In genomic region chr6:90610671-90611542, GRCh38 we compare ENCODE assay signal across 8 cellular contexts. TPM values are rescaled to one million over a fixed set of nuclear protein-coding genes. Genes with fewer than 3 reads are reported as not detected.
DNase-seq lines count a peak whose midpoint lies in the region; ATAC-seq and TF ChIP-seq lines count a peak whose summit lies in the region.

No MANE protein-coding gene starts in this region.

- no peak overlapping the region for H3K27ac Mint-ChIP-seq in activated naive CD4-positive, alpha-beta T cell treated with anti-CD3 and anti-CD28 coated beads, Interleukin-2, amount 10 ng/mL, durations not matched to agents 7 days and 5 days

- H3K9me3 ChIP-seq in A673 (ENCODE audit: low read depth, low read length, poor library complexity, severe bottlenecking) (no peaks in the 10 kb centered on the region), NT2/D1 (ENCODE audit: insufficient read depth, low read length) (no peaks in the 10 kb centered on the region)

- DNase-seq in A673 (ENCODE audit: low spot score) = peak; percentile 56
- peak; percentile 74 for DNase-seq in GM13977 (ENCODE audit: low spot score)
- no peak for DNase-seq in NT2/D1 (ENCODE audit: low read depth, low spot score)
- DNase-seq in activated naive CD4-positive, alpha-beta T cell treated with anti-CD3 and anti-CD28 coated beads, Interleukin-2, amount 10 ng/mL, durations not matched to agents 7 days and 5 days = peak; percentile 40
- peak; percentile 8 to 68 (median 44) for DNase-seq in head of caudate nucleus
- no peak for DNase-seq in omental fat pad (ENCODE audit: low spot score)
- DNase-seq in NCI-H187 (lab: John Stamatoyannopoulos, UW) = no peak

- TF ChIP-seq CTCF in A673 (conservative IDR thresholded peaks at IDR 0.05; ENCODE audit: low read depth, low read length) (no peak), GM13977 (IDR thresholded peaks at IDR 0.05; ENCODE audit: extremely low read depth, insufficient read depth, missing control alignments) (no peak), omental fat pad (IDR thresholded peaks at IDR 0.05) (no peak)

- H3K9me3 Mint-ChIP-seq in activated naive CD4-positive, alpha-beta T cell treated with anti-CD3 and anti-CD28 coated beads, Interleukin-2, amount 10 ng/mL, durations not matched to agents 7 days and 5 days = no peaks in the 10 kb centered on the region

- no peaks in the 10 kb centered on the region for H3K36me3 ChIP-seq in A673 (ENCODE audit: insufficient read depth, low read length, poor library complexity, severe bottlenecking)
- no peaks in the 10 kb centered on the region for H3K36me3 ChIP-seq in NT2/D1 (ENCODE audit: insufficient read depth, insufficient read length, low read length)

- H3K27me3 Mint-ChIP-seq in activated naive CD4-positive, alpha-beta T cell treated with anti-CD3 and anti-CD28 coated beads, Interleukin-2, amount 10 ng/mL, durations not matched to agents 7 days and 5 days = peaks cover 70% of the 10 kb centered on the region

- no peak overlapping the region for H3K27ac ChIP-seq in A673 (ENCODE audit: low read depth, low read length, poor library complexity, severe bottlenecking)

- CTCF ChIA-PET in A673 (lab: Charles Lee) = interaction anchor here (0.5 kb wide), 1 partner anchor 244 kb away, joined by 5 read pairs; no protein-coding TSS in a partner anchor
- CTCF ChIA-PET in activated naive CD4-positive, alpha-beta T cell treated with anti-CD3 and anti-CD28 coated beads, Interleukin-2, amount 10 ng/mL, durations not matched to agents 7 days and 5 days (lab: Charles Lee) = interaction anchor here (1.1 to 1.2 kb wide), 2 partner anchors 17 to 254 kb away, joined by 3 to 4 read pairs; no protein-coding TSS in a partner anchor

- intact Hi-C loops in A673 (cut with micrococcal nuclease; ENCODE audit: unreplicated experiment) (loop anchor here (1.0 to 10.0 kb wide), 3 partner anchors 254 to 464 kb away; no protein-coding TSS in a partner anchor), head of caudate nucleus (cut with DNase I) (loop anchor here (10.0 kb wide), 1 partner anchor 284 kb away; no protein-coding TSS in a partner anchor)

- ATAC-seq in HG02970 (IDR thresholded peaks at IDR 0.05; ENCODE audit: low FRiP score, unreplicated experiment) (peak; percentile 42), omental fat pad (ENCODE audit: low FRiP score) (peak; percentile 75)

- peaks cover 12% of the 10 kb centered on the region for H3K4me1 Mint-ChIP-seq in activated naive CD4-positive, alpha-beta T cell treated with anti-CD3 and anti-CD28 coated beads, Interleukin-2, amount 10 ng/mL, durations not matched to agents 7 days and 5 days

- in situ Hi-C loops in GM13977 (cut with MboI; ENCODE audit: low pct_unique_long_range_greater_than_20kb, low sequenced_read_pairs, unreplicated experiment) = no loop called here

- H3K4me1 ChIP-seq in A673 (ENCODE audit: insufficient read depth, low read length, poor library complexity, severe bottlenecking) (peaks cover 10% of the 10 kb centered on the region), NT2/D1 (ENCODE audit: insufficient read depth, insufficient read length) (no peaks in the 10 kb centered on the region)

- BruUV-seq in A673 (replicated peaks; lab: Mats Ljungman, UMichigan) = no TSS peak

- peak overlapping the region; percentile 75 for H3K4me3 Mint-ChIP-seq in activated naive CD4-positive, alpha-beta T cell treated with anti-CD3 and anti-CD28 coated beads, Interleukin-2, amount 10 ng/mL, durations not matched to agents 7 days and 5 days

- H3K27me3 ChIP-seq in A673 (replicated peaks; ENCODE audit: insufficient read depth, low read depth, low read length, poor library complexity) (no peaks in the 10 kb centered on the region), NT2/D1 (ENCODE audit: insufficient read depth, insufficient read length) (peaks cover 5% of the 10 kb centered on the region)

- H3K9ac ChIP-seq in NT2/D1 (ENCODE audit: insufficient read length, low read depth) = peak overlapping the region; percentile 75

- POLR2A ChIA-PET in A673 (lab: Charles Lee; ENCODE audit: low non-redundant PET) = no interaction called here

- H3K36me3 Mint-ChIP-seq in activated naive CD4-positive, alpha-beta T cell treated with anti-CD3 and anti-CD28 coated beads, Interleukin-2, amount 10 ng/mL, durations not matched to agents 7 days and 5 days = peaks cover 2% of the 10 kb centered on the region

- peak overlapping the region; percentile 67 for H3K4me3 ChIP-seq in A673 (ENCODE audit: low read depth, low read length, poor library complexity, severe bottlenecking)
- H3K4me3 ChIP-seq in NT2/D1 (ENCODE audit: insufficient read length, low read depth) = peak overlapping the region; percentile 62

RNA-seq across cellular contexts. Expression of gene MAP3K7, which starts 24.0 kb away (rescaled TPM):
- total RNA-seq in A673 (2021) = 34.3 and 35.6 TPM in 2 replicates
- 10 to 100 TPM; 21.7 to 27.9 (median 25.3) TPM for total RNA-seq in omental fat pad

Comparison
In these comparisons a context has a peak if more than half of its experiments do, and no peak if none do; other contexts are left out.
1. DNase-seq: peak in A673 (single experiment), GM13977 (single experiment), activated naive CD4-positive, alpha-beta T cell treated with anti-CD3 and anti-CD28 coated beads, Interleukin-2, amount 10 ng/mL, durations not matched to agents 7 days and 5 days (single experiment) and head of caudate nucleus (42 of 42); none in NT2/D1 (single experiment), omental fat pad (single experiment) and NCI-H187 (0 of 2).